ENCODE assay signal across 1 cellular context in the genomic region with DNA sequence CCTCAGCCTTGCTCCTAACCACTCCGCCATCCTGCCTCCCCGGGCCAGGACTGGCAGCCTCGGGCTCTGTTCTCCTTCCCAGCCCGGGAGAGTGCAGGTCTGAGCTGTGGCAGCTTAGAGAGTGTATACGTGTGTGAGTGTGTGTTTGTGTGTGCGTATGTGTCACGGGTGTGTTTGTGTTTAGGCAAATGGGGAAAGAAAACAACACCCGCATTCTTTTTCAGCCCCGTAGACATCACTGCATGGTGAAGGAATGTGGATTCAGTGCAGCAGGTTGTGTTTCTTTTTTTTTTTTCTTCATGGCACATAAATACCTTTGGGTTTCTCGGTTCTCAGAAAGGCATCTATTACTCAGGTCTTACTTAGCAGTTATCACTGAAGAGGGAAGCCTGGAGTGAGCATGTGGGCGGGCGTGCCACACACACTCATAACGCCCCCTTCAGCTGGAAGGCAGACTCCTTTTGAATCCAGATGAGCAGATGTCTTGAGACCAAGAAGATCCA.
TF ChIP-seq lines count a peak whose summit lies in the region.

No MANE protein-coding gene starts in this region.

TF ChIP-seq in SK-N-SH treated with all-trans-retinoic acid at 6 μM for 48 hours, 23 proteins besides CTCF, POLR2A, EP300 and RAD21 (continued from another document):
- TF ChIP-seq, protein P1, sequence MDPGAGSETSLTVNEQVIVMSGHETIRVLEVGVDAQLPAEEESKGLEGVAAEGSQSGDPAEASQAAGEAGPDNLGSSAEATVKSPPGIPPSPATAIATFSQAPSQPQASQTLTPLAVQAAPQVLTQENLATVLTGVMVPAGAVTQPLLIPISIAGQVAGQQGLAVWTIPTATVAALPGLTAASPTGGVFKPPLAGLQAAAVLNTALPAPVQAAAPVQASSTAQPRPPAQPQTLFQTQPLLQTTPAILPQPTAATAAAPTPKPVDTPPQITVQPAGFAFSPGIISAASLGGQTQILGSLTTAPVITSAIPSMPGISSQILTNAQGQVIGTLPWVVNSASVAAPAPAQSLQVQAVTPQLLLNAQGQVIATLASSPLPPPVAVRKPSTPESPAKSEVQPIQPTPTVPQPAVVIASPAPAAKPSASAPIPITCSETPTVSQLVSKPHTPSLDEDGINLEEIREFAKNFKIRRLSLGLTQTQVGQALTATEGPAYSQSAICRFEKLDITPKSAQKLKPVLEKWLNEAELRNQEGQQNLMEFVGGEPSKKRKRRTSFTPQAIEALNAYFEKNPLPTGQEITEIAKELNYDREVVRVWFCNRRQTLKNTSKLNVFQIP (CRISPR knock-in tag; IDR thresholded peaks at IDR 0.05; ENCODE audit: borderline replicate concordance, low read depth), result no peak
- TF ChIP-seq, protein P2, sequence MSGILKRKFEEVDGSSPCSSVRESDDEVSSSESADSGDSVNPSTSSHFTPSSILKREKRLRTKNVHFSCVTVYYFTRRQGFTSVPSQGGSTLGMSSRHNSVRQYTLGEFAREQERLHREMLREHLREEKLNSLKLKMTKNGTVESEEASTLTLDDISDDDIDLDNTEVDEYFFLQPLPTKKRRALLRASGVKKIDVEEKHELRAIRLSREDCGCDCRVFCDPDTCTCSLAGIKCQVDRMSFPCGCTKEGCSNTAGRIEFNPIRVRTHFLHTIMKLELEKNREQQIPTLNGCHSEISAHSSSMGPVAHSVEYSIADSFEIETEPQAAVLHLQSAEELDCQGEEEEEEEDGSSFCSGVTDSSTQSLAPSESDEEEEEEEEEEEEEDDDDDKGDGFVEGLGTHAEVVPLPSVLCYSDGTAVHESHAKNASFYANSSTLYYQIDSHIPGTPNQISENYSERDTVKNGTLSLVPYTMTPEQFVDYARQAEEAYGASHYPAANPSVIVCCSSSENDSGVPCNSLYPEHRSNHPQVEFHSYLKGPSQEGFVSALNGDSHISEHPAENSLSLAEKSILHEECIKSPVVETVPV (CRISPR knock-in tag; IDR thresholded peaks at IDR 0.05), result no peak
- TF ChIP-seq TCF4 (CRISPR knock-in tag; IDR thresholded peaks at IDR 0.05; ENCODE audit: borderline replicate concordance), result no peak
